In genomic region chr1:244046907-244047738, GRCh38 we compare ENCODE assay signal across 8 cellular contexts. TPM values are rescaled to one million over a fixed set of nuclear protein-coding genes. Genes with fewer than 3 reads are reported as not detected.
DNase-seq lines count a peak whose midpoint lies in the region; ATAC-seq, FAIRE-seq and TF ChIP-seq lines count a peak whose summit lies in the region.

No MANE protein-coding gene starts in this region.

- H3K9me3 Mint-ChIP-seq in stimulated activated naive B cell treated with anti-CD40 and anti-IgM and Interleukin-4, amounts not matched to agents 10 μg/mL and 1 μg/mL and 100 μg/mL, for 72 hours: no peaks in the 10 kb centered on the region

- H3K27ac Mint-ChIP-seq in stimulated activated naive B cell treated with anti-CD40 and anti-IgM and Interleukin-4, amounts not matched to agents 10 μg/mL and 1 μg/mL and 100 μg/mL, for 72 hours: peak overlapping the region; percentile 100

- H3K4me1 ChIP-seq in adrenal gland (replicated peaks in 1 of 2): peaks cover 15 to 28% of the 10 kb centered on the region in 2 donors

- H3K27me3 Mint-ChIP-seq in stimulated activated naive B cell treated with anti-CD40 and anti-IgM and Interleukin-4, amounts not matched to agents 10 μg/mL and 1 μg/mL and 100 μg/mL, for 72 hours: no peaks in the 10 kb centered on the region

- H3K36me3 Mint-ChIP-seq in stimulated activated naive B cell treated with anti-CD40 and anti-IgM and Interleukin-4, amounts not matched to agents 10 μg/mL and 1 μg/mL and 100 μg/mL, for 72 hours: peaks cover 0 to 6% of the 10 kb centered on the region in 2 donors

- peak; percentile 82 for FAIRE-seq in islet of Langerhans (lab: Jason Lieb, UNC)

- TF ChIP-seq CTCF in adrenal gland (IDR thresholded peaks at IDR 0.05): no peak

- DNase-seq in DMS79 (lab: John Stamatoyannopoulos, UW) (peak; percentile 12), Kasumi-1 (lab: John Stamatoyannopoulos, UW) (peak; percentile 33 to 41), adrenal gland (peak in 4 of 7 donors; percentile 27 to 40 (median 28)), NCI-H526 treated with DMSO at 0.1 percent for 48 hours (lab: John Stamatoyannopoulos, UW) (no peak)
- DNase-seq in stimulated activated naive B cell treated with anti-CD40 and anti-IgM and Interleukin-4, amounts not matched to agents 10 μg/mL and 1 μg/mL and 100 μg/mL, for 72 hours: no peak

- peak in 1 of 2 donors; percentile 58 for TF ChIP-seq POLR2A in adrenal gland (IDR thresholded peaks at IDR 0.05)

- H3K36me3 ChIP-seq in adrenal gland (replicated peaks in 1 of 2): no peaks in the 10 kb centered on the region

- H3K9me3 ChIP-seq in adrenal gland (replicated peaks in 1 of 3): no peaks in the 10 kb centered on the region

- 5 to 6% (median 5%) methylated on average over 14 of the region's 14 CpGs for WGBS in adrenal gland, 4 donors

- intact Hi-C loops in adrenal gland (cut with DNase I): no loop called here

- H3K4me3 ChIP-seq in adrenal gland: peak overlapping the region; percentile 76 to 92 (median 86)

- H3K4me1 Mint-ChIP-seq in stimulated activated naive B cell treated with anti-CD40 and anti-IgM and Interleukin-4, amounts not matched to agents 10 μg/mL and 1 μg/mL and 100 μg/mL, for 72 hours: peaks cover 25 to 32% of the 10 kb centered on the region in 2 donors

- ATAC-seq in stimulated activated naive B cell treated with anti-CD40 and anti-IgM and Interleukin-4, amounts not matched to agents 10 μg/mL and 1 μg/mL and 100 μg/mL, for 72 hours (replicated peaks): no peak
- ATAC-seq in HG02973 (IDR thresholded peaks at IDR 0.05; ENCODE audit: unreplicated experiment) (no peak), HG02642 (IDR thresholded peaks at IDR 0.05; ENCODE audit: poor library complexity, unreplicated experiment) (no peak)

- peak overlapping the region; percentile 98 to 100 (median 99) for H3K27ac ChIP-seq in adrenal gland

- H3K27me3 ChIP-seq in adrenal gland: no peaks in the 10 kb centered on the region

- peak overlapping the region; percentile 92 to 98 for H3K4me3 Mint-ChIP-seq in stimulated activated naive B cell treated with anti-CD40 and anti-IgM and Interleukin-4, amounts not matched to agents 10 μg/mL and 1 μg/mL and 100 μg/mL, for 72 hours

RNA-seq across cellular contexts. Expression of gene ZBTB18, which starts 4.0 kb away (rescaled TPM):
- 10 to 100 TPM in 4 of 8 donors, 1 to 10 TPM in 4; 7.2 to 15.1 (median 11.0) TPM for total RNA-seq in adrenal gland
- 1 to 10 TPM; 4.8 to 8.4 (median 6.1) TPM for polyA plus RNA-seq in adrenal gland

Comparison
In these comparisons a context has a peak if more than half of its experiments do, and no peak if none do; other contexts are left out.
1. DNase-seq: peak in DMS79 (single experiment), Kasumi-1 (2 of 2) and adrenal gland (4 of 7); none in stimulated activated naive B cell treated with anti-CD40 and anti-IgM and Interleukin-4, amounts not matched to agents 10 μg/mL and 1 μg/mL and 100 μg/mL, for 72 hours (single experiment) and NCI-H526 treated with DMSO at 0.1 percent for 48 hours (single experiment).